1 cellular context compared by ENCODE assay signal in the genomic region with DNA sequence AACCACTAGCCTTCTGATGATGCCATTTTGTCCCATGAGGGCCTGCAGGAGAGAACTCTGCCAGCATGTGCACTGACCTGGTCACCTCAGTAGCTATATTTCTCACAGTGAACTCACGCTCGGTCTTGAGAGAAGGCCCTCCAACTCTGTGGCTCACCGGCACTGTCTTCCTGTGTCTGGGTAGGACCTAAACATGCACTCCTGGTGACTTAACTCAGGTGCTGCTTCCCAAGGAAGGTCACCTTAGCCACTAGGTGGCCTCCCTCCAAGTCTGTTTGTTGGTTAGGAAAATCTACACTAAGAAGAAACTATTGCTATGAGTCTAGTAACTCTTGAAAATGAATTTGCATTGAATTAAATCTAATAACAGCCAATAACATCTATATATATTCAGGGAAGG.
TF ChIP-seq lines count a peak whose summit lies in the region.

No MANE protein-coding gene starts in this region.

TF ChIP-seq in K562, 482 proteins besides CTCF, POLR2A, EP300 and RAD21:
- TF ChIP-seq, protein P1, sequence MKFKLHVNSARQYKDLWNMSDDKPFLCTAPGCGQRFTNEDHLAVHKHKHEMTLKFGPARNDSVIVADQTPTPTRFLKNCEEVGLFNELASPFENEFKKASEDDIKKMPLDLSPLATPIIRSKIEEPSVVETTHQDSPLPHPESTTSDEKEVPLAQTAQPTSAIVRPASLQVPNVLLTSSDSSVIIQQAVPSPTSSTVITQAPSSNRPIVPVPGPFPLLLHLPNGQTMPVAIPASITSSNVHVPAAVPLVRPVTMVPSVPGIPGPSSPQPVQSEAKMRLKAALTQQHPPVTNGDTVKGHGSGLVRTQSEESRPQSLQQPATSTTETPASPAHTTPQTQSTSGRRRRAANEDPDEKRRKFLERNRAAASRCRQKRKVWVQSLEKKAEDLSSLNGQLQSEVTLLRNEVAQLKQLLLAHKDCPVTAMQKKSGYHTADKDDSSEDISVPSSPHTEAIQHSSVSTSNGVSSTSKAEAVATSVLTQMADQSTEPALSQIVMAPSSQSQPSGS (CRISPR knock-in tag; IDR thresholded peaks at IDR 0.05), result no peak
- TF ChIP-seq, protein P2, sequence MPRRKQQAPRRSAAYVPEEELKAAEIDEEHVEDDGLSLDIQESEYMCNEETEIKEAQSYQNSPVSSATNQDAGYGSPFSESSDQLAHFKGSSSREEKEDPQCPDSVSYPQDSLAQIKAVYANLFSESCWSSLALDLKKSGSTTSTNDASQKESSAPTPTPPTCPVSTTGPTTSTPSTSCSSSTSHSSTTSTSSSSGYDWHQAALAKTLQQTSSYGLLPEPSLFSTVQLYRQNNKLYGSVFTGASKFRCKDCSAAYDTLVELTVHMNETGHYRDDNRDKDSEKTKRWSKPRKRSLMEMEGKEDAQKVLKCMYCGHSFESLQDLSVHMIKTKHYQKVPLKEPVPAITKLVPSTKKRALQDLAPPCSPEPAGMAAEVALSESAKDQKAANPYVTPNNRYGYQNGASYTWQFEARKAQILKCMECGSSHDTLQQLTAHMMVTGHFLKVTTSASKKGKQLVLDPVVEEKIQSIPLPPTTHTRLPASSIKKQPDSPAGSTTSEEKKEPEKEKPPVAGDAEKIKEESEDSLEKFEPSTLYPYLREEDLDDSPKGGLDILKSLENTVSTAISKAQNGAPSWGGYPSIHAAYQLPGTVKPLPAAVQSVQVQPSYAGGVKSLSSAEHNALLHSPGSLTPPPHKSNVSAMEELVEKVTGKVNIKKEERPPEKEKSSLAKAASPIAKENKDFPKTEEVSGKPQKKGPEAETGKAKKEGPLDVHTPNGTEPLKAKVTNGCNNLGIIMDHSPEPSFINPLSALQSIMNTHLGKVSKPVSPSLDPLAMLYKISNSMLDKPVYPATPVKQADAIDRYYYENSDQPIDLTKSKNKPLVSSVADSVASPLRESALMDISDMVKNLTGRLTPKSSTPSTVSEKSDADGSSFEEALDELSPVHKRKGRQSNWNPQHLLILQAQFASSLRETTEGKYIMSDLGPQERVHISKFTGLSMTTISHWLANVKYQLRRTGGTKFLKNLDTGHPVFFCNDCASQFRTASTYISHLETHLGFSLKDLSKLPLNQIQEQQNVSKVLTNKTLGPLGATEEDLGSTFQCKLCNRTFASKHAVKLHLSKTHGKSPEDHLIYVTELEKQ (CRISPR knock-in tag; IDR thresholded peaks at IDR 0.05), result no peak
- TF ChIP-seq ZNF764 (CRISPR knock-in tag; IDR thresholded peaks at IDR 0.05; ENCODE audit: low read depth) (no peak), CCAR2 (IDR thresholded peaks at IDR 0.05; ENCODE audit: low read depth, low read length) (no peak), PTTG1 (tag; IDR thresholded peaks at IDR 0.05; ENCODE audit: low read depth) (no peak), TRIM24 (IDR thresholded peaks at IDR 0.05) (no peak), ELF4 (CRISPR knock-in tag; IDR thresholded peaks at IDR 0.05) (no peak), SMARCB1 (IDR thresholded peaks at IDR 0.05; ENCODE audit: insufficient read length, low read depth) (no peak), HNRNPUL1 (IDR thresholded peaks at IDR 0.05; ENCODE audit: low read length) (no peak), GTF2A2 (tag; IDR thresholded peaks at IDR 0.05) (no peak)
- TF ChIP-seq, protein P3, sequence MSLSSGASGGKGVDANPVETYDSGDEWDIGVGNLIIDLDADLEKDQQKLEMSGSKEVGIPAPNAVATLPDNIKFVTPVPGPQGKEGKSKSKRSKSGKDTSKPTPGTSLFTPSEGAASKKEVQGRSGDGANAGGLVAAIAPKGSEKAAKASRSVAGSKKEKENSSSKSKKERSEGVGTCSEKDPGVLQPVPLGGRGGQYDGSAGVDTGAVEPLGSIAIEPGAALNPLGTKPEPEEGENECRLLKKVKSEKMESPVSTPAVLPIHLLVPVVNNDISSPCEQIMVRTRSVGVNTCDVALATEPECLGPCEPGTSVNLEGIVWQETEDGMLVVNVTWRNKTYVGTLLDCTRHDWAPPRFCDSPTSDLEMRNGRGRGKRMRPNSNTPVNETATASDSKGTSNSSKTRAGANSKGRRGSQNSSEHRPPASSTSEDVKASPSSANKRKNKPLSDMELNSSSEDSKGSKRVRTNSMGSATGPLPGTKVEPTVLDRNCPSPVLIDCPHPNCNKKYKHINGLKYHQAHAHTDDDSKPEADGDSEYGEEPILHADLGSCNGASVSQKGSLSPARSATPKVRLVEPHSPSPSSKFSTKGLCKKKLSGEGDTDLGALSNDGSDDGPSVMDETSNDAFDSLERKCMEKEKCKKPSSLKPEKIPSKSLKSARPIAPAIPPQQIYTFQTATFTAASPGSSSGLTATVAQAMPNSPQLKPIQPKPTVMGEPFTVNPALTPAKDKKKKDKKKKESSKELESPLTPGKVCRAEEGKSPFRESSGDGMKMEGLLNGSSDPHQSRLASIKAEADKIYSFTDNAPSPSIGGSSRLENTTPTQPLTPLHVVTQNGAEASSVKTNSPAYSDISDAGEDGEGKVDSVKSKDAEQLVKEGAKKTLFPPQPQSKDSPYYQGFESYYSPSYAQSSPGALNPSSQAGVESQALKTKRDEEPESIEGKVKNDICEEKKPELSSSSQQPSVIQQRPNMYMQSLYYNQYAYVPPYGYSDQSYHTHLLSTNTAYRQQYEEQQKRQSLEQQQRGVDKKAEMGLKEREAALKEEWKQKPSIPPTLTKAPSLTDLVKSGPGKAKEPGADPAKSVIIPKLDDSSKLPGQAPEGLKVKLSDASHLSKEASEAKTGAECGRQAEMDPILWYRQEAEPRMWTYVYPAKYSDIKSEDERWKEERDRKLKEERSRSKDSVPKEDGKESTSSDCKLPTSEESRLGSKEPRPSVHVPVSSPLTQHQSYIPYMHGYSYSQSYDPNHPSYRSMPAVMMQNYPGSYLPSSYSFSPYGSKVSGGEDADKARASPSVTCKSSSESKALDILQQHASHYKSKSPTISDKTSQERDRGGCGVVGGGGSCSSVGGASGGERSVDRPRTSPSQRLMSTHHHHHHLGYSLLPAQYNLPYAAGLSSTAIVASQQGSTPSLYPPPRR (CRISPR knock-in tag; IDR thresholded peaks at IDR 0.05; ENCODE audit: borderline replicate concordance), result no peak
- TF ChIP-seq, protein P4, sequence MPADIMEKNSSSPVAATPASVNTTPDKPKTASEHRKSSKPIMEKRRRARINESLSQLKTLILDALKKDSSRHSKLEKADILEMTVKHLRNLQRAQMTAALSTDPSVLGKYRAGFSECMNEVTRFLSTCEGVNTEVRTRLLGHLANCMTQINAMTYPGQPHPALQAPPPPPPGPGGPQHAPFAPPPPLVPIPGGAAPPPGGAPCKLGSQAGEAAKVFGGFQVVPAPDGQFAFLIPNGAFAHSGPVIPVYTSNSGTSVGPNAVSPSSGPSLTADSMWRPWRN (IDR thresholded peaks at IDR 0.05; ENCODE audit: low read depth), result no peak
- TF ChIP-seq, protein P5, sequence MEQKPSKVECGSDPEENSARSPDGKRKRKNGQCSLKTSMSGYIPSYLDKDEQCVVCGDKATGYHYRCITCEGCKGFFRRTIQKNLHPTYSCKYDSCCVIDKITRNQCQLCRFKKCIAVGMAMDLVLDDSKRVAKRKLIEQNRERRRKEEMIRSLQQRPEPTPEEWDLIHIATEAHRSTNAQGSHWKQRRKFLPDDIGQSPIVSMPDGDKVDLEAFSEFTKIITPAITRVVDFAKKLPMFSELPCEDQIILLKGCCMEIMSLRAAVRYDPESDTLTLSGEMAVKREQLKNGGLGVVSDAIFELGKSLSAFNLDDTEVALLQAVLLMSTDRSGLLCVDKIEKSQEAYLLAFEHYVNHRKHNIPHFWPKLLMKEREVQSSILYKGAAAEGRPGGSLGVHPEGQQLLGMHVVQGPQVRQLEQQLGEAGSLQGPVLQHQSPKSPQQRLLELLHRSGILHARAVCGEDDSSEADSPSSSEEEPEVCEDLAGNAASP (IDR thresholded peaks at IDR 0.05), result no peak
- TF ChIP-seq, protein P6, sequence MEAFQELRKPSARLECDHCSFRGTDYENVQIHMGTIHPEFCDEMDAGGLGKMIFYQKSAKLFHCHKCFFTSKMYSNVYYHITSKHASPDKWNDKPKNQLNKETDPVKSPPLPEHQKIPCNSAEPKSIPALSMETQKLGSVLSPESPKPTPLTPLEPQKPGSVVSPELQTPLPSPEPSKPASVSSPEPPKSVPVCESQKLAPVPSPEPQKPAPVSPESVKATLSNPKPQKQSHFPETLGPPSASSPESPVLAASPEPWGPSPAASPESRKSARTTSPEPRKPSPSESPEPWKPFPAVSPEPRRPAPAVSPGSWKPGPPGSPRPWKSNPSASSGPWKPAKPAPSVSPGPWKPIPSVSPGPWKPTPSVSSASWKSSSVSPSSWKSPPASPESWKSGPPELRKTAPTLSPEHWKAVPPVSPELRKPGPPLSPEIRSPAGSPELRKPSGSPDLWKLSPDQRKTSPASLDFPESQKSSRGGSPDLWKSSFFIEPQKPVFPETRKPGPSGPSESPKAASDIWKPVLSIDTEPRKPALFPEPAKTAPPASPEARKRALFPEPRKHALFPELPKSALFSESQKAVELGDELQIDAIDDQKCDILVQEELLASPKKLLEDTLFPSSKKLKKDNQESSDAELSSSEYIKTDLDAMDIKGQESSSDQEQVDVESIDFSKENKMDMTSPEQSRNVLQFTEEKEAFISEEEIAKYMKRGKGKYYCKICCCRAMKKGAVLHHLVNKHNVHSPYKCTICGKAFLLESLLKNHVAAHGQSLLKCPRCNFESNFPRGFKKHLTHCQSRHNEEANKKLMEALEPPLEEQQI (IDR thresholded peaks at IDR 0.05), result no peak
- TF ChIP-seq, protein P7, sequence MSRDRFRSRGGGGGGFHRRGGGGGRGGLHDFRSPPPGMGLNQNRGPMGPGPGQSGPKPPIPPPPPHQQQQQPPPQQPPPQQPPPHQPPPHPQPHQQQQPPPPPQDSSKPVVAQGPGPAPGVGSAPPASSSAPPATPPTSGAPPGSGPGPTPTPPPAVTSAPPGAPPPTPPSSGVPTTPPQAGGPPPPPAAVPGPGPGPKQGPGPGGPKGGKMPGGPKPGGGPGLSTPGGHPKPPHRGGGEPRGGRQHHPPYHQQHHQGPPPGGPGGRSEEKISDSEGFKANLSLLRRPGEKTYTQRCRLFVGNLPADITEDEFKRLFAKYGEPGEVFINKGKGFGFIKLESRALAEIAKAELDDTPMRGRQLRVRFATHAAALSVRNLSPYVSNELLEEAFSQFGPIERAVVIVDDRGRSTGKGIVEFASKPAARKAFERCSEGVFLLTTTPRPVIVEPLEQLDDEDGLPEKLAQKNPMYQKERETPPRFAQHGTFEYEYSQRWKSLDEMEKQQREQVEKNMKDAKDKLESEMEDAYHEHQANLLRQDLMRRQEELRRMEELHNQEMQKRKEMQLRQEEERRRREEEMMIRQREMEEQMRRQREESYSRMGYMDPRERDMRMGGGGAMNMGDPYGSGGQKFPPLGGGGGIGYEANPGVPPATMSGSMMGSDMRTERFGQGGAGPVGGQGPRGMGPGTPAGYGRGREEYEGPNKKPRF (IDR thresholded peaks at IDR 0.05; ENCODE audit: low read depth, low read length), result no peak
